ENCODE assay signal across 9 cellular contexts in genomic region chr15:58865420-58865880, GRCh38.
A peak's percentile ranks its signal among the peaks of the same experiment; 100 is the strongest.
DNase-seq lines count a peak whose midpoint lies in the region; ATAC-seq and TF ChIP-seq lines count a peak whose summit lies in the region.
"Had no signal": no experiment of that assay in that cellular context is flagged by ENCODE, and none has a peak within 500 bp of the region (broad histone marks: within the 10 kb centered on the region; RNA-seq: fewer than 3 reads in every experiment).

No MANE protein-coding gene starts in this region.

- peak overlapping the region; percentile 59 for H3K4me3 Mint-ChIP-seq in T-helper 17 cell

- H3K27me3 Mint-ChIP-seq in T-helper 17 cell = peaks cover 8% of the 10 kb centered on the region

- H3K36me3 Mint-ChIP-seq in T-helper 17 cell (ENCODE audit: low read depth) = peaks cover 2% of the 10 kb centered on the region

- H3K4me1 ChIP-seq in ES-I3 (ENCODE audit: insufficient read depth, low read length) (no peaks in the 10 kb centered on the region), psoas muscle (no peaks in the 10 kb centered on the region)

- peaks cover 17% of the 10 kb centered on the region for H3K4me1 Mint-ChIP-seq in T-helper 17 cell

- H3K27ac ChIP-seq in psoas muscle = no peak overlapping the region

- peak overlapping the region; percentile 36 for H3K9ac ChIP-seq in ES-I3 (ENCODE audit: low read depth, low read length)

- no peaks in the 10 kb centered on the region for H3K27me3 ChIP-seq in psoas muscle (ENCODE audit: insufficient read depth in 3 of 3, low read length in 2 of 3)

- H3K9me3 ChIP-seq in ES-I3 (ENCODE audit: control insufficient read depth, insufficient read depth, low read length) = no peaks in the 10 kb centered on the region
- no peaks in the 10 kb centered on the region for H3K9me3 ChIP-seq in T-helper 17 cell (ENCODE audit: control insufficient read depth, low read length, poor library complexity, severe bottlenecking)
- no peaks in the 10 kb centered on the region for H3K9me3 ChIP-seq in psoas muscle

- H3K36me3 ChIP-seq in ES-I3 (ENCODE audit: insufficient read depth, low read length) (no peaks in the 10 kb centered on the region), psoas muscle (ENCODE audit: insufficient read depth in 1 of 2, low read depth in 1 of 2) (no peaks in the 10 kb centered on the region)

- WGBS in psoas muscle, 3 donors = 31 to 54% (median 38%) methylated on average over 14 to 15 of the region's 15 CpGs

- ATAC-seq in T-helper 17 cell (no peak), left ventricle myocardium superior (peak; percentile 62), psoas muscle (peak; percentile 20 to 59 (median 38))

- H3K4me3 ChIP-seq in psoas muscle = peak overlapping the region; percentile 55
- H3K4me3 ChIP-seq: K562 had no signal

- no peak overlapping the region for H3K27ac Mint-ChIP-seq in T-helper 17 cell

- DNase-seq in T-helper 17 cell (no peak), left ventricle myocardium superior (no peak), psoas muscle (no peak), NCI-H1105 (lab: John Stamatoyannopoulos, UW) (no peak), NCI-H187 treated with DMSO at 0.1 percent for 48 hours (lab: John Stamatoyannopoulos, UW) (no peak), H4 (ENCODE audit: low spot score) (no peak), GM20000 (ENCODE audit: low spot score) (no peak)

- intact Hi-C loops in left ventricle myocardium superior (cut with micrococcal nuclease) (no loop called here), psoas muscle (cut with DNase I) (no loop called here)

- no peak for TF ChIP-seq CTCF in psoas muscle (IDR thresholded peaks at IDR 0.05)
- no peak for TF ChIP-seq CTCF in GM20000 (IDR thresholded peaks at IDR 0.05; ENCODE audit: extremely low read depth, missing control alignments)
